8 cellular contexts compared by ENCODE assay signal in genomic region chr1:63774617-63775417, GRCh38. TPM values are rescaled to one million over a fixed set of nuclear protein-coding genes. Genes with fewer than 3 reads are reported as not detected.
DNase-seq lines count a peak whose midpoint lies in the region; ATAC-seq and TF ChIP-seq lines count a peak whose summit lies in the region.

No MANE protein-coding gene starts in this region.

- WGBS in SK-N-SH (ENCODE audit: low lambda C conversion rate): 0% methylated on average over 9 of the region's 72 CpGs
- WGBS in mesendoderm (ENCODE audit: extremely low coverage, insufficient coverage, low lambda C conversion rate): no CpG with 5 or more reads among the region's 72 CpGs
- WGBS in upper lobe of left lung, 2 donors: 1 to 2% methylated on average over 25 to 60 of the region's 72 CpGs

- no peak for DNase-seq in CD14-positive monocyte (ENCODE audit: low spot score)
- peak; percentile 76 for DNase-seq in SK-N-SH
- DNase-seq in epithelial cell of esophagus (ENCODE audit: low read depth): peak; percentile 33
- peak; percentile 90 for DNase-seq in mesendoderm
- DNase-seq in upper lobe of left lung: peak in 1 of 2 donors; percentile 91
- DNase-seq in NCI-H1694 treated with DMSO at 0.1 percent for 48 hours (lab: John Stamatoyannopoulos, UW): no peak

- no peaks in the 10 kb centered on the region; the same call in 1 of the 2 replicates for H4K20me1 ChIP-seq in SK-N-SH (ENCODE audit: insufficient read depth)

- intact Hi-C loops in CD14-positive monocyte (cut with micrococcal nuclease): no loop called here

- no peak for TF ChIP-seq EP300 in SK-N-SH (IDR thresholded peaks at IDR 0.05; ENCODE audit: borderline replicate concordance in 1 of 2, low read depth in 1 of 2, low read length in 1 of 2)
- TF ChIP-seq EP300 in upper lobe of left lung (IDR thresholded peaks at IDR 0.05): no peak

- H3K23ac ChIP-seq in mesendoderm (ENCODE audit: low read length): no peak overlapping the region

- POLR2A ChIA-PET in SK-N-SH (lab: Yijun Ruan, JAX): interaction anchor here (1.1 kb wide), 1 partner anchor 362 kb away, joined by 3 read pairs; no protein-coding TSS in a partner anchor

- H3K27ac ChIP-seq in SK-N-SH (ENCODE audit: low read depth in 2 of 2, low read length in 1 of 2) (peak overlapping the region; percentile 11 to 79; a peak in 3 of 4 replicates), mesendoderm (ENCODE audit: low read depth, low read length) (peak overlapping the region; percentile 62), upper lobe of left lung (peak overlapping the region; percentile 30 to 89 (median 79))

- H3K4me1 Mint-ChIP-seq in CD14-positive monocyte: peaks cover 18% of the 10 kb centered on the region

- H3K27me3 ChIP-seq in SK-N-SH (ENCODE audit: insufficient read depth): no peaks in the 10 kb centered on the region
- no peaks in the 10 kb centered on the region for H3K27me3 ChIP-seq in mesendoderm (ENCODE audit: insufficient read depth, low read length, poor library complexity)
- H3K27me3 ChIP-seq in upper lobe of left lung: peaks cover 0 to 9% (median 2%) of the 10 kb centered on the region in 4 donors

- H3K9me3 ChIP-seq in SK-N-SH (no peaks in the 10 kb centered on the region), upper lobe of left lung (no peaks in the 10 kb centered on the region)

- peak overlapping the region; percentile 57 for H3K18ac ChIP-seq in mesendoderm (ENCODE audit: low read length)

- H3K79me2 ChIP-seq in SK-N-SH (ENCODE audit: insufficient read depth): no peaks in the 10 kb centered on the region
- H3K79me2 ChIP-seq in mesendoderm (ENCODE audit: control insufficient read depth, insufficient read depth, low read length): peaks cover 9% of the 10 kb centered on the region

- H3K4me2 ChIP-seq in SK-N-SH: peak overlapping the region; percentile 93
- H3K4me2 ChIP-seq in mesendoderm (ENCODE audit: low read length): peak overlapping the region; percentile 6

- H3K79me1 ChIP-seq in mesendoderm (ENCODE audit: low read length): no peaks in the 10 kb centered on the region

- peak overlapping the region; percentile 66 for H2BK5ac ChIP-seq in mesendoderm (ENCODE audit: low read length)

- H3K27me3 Mint-ChIP-seq in CD14-positive monocyte (ENCODE audit: low read depth in 3 of 3): peaks cover 51 to 74% (median 55%) of the 10 kb centered on the region in 3 donors

- H3K4me3 ChIP-seq in SK-N-SH (ENCODE audit: low read depth in 2 of 2, low read length in 1 of 2): peak overlapping the region; percentile 84 to 91
- peak overlapping the region; percentile 52 for H3K4me3 ChIP-seq in epithelial cell of esophagus (ENCODE audit: low read length)
- H3K4me3 ChIP-seq in mesendoderm (ENCODE audit: low read length): peak overlapping the region; percentile 56
- H3K4me3 ChIP-seq in upper lobe of left lung: peak overlapping the region; percentile 1 to 71 (median 69)

- peak overlapping the region; percentile 38; the same call in 1 of the 2 replicates for H2AFZ ChIP-seq in SK-N-SH (ENCODE audit: low read depth)

- H2BK120ac ChIP-seq in mesendoderm (ENCODE audit: low read depth, low read length): peak overlapping the region; percentile 56

- H2AK5ac ChIP-seq in mesendoderm (ENCODE audit: low read length): no peak overlapping the region

- no peak for TF ChIP-seq POLR2A in upper lobe of left lung (IDR thresholded peaks at IDR 0.05)

- H3F3A ChIP-seq in SK-N-SH (replicated peaks; ENCODE audit: insufficient read depth): no peaks in the 10 kb centered on the region

- H3K36me3 ChIP-seq in SK-N-SH (replicated peaks in 1 of 2; ENCODE audit: control insufficient read depth in 1 of 2, insufficient read depth in 2 of 2, low read length in 1 of 2) (no peaks in the 10 kb centered on the region), mesendoderm (ENCODE audit: control insufficient read depth, insufficient read depth, low read length) (no peaks in the 10 kb centered on the region), upper lobe of left lung (no peaks in the 10 kb centered on the region)

- H4K8ac ChIP-seq in mesendoderm (ENCODE audit: low read depth, low read length): no peak overlapping the region

- no peak overlapping the region for H4K5ac ChIP-seq in mesendoderm (ENCODE audit: low read length)

- H3K4ac ChIP-seq in mesendoderm (ENCODE audit: low read depth, low read length): peak overlapping the region; percentile 37

- no peak; the same call in 1 of the 2 replicates for TF ChIP-seq RAD21 in SK-N-SH (IDR thresholded peaks at IDR 0.05; ENCODE audit: low read length)

- H3K4me1 ChIP-seq in SK-N-SH (ENCODE audit: control insufficient read depth in 1 of 2, insufficient read depth in 2 of 2, low read depth in 1 of 2, low read length in 1 of 2) (peaks cover 0 to 13% of the 10 kb centered on the region in 2 experiments; a peak in 3 of 4 replicates), mesendoderm (ENCODE audit: control insufficient read depth, low read depth, low read length) (peaks cover 8% of the 10 kb centered on the region), upper lobe of left lung (peaks cover 0 to 31% (median 20%) of the 10 kb centered on the region in 4 donors)

- H3K9ac ChIP-seq in SK-N-SH (peak overlapping the region; percentile 33; the same call in 1 of the 2 replicates), mesendoderm (ENCODE audit: low read length) (peak overlapping the region; percentile 85)

- H3K9me3 Mint-ChIP-seq in CD14-positive monocyte: peaks cover 0 to 11% (median 6%) of the 10 kb centered on the region in 7 donors

- peak overlapping the region; percentile 93 for H3K56ac ChIP-seq in mesendoderm (ENCODE audit: low read length)

- peaks cover 0 to 4% of the 10 kb centered on the region in 2 donors for H3K36me3 Mint-ChIP-seq in CD14-positive monocyte

- CTCF ChIA-PET in SK-N-SH (lab: Yijun Ruan, JAX): interaction anchor here (0.8 to 6.0 kb wide), 22 partner anchors 14 to 472 kb away, joined by 3 to 61 read pairs (median 4); no protein-coding TSS in a partner anchor

- H3K9me2 ChIP-seq in SK-N-SH: no peaks in the 10 kb centered on the region

- ATAC-seq in GM21825 (IDR thresholded peaks at IDR 0.05; ENCODE audit: unreplicated experiment) (peak; percentile 7), upper lobe of left lung (ENCODE audit: low FRiP score in 2 of 2) (peak; percentile 17 to 48), HG03439 (IDR thresholded peaks at IDR 0.05; ENCODE audit: unreplicated experiment) (no peak)

- no peak overlapping the region for H3K27ac Mint-ChIP-seq in CD14-positive monocyte

- TF ChIP-seq CTCF in CD14-positive monocyte (IDR thresholded peaks at IDR 0.05) (no peak), SK-N-SH (IDR thresholded peaks at IDR 0.05) (no peak), epithelial cell of esophagus (IDR thresholded peaks at IDR 0.05; ENCODE audit: insufficient read depth, low read depth, low read length, missing control alignments) (no peak), upper lobe of left lung (IDR thresholded peaks at IDR 0.05) (no peak)

- H2BK15ac ChIP-seq in mesendoderm (replicated peaks; ENCODE audit: low read depth): no peak overlapping the region

- peak overlapping the region; percentile 54 to 90 for H3K4me3 Mint-ChIP-seq in CD14-positive monocyte

TF ChIP-seq in SK-N-SH, 30 proteins besides CTCF, POLR2A, EP300 and RAD21:
- peak; percentile 20; the same call in 1 of the 2 replicates for TF ChIP-seq SIN3A (IDR thresholded peaks at IDR 0.05; ENCODE audit: borderline replicate concordance, low read depth, low read length)
- TF ChIP-seq ZBTB33 (IDR thresholded peaks at IDR 0.05; ENCODE audit: borderline replicate concordance, low read depth): no peak
- 0 out of 2 replicates have a peak, but pooled peaks have one; percentile 23 for TF ChIP-seq MAX (IDR thresholded peaks at IDR 0.05; ENCODE audit: low read depth)
- peak; percentile 84 for TF ChIP-seq MXI1 (IDR thresholded peaks at IDR 0.05; ENCODE audit: low read depth, low read length)
- peak; percentile 23; the same call in 1 of the 2 replicates for TF ChIP-seq NRF1 (IDR thresholded peaks at IDR 0.05; ENCODE audit: low read depth, low read length)

RNA-seq across cellular contexts. Expression of gene ROR1, which starts 1.0 kb away (rescaled TPM):
- polyA plus RNA-seq in CD14-positive monocyte (not detected), SK-N-SH (2012; rRNA removed) (4.0 and 5.5 TPM in 2 replicates)
- polyA plus RNA-seq in SK-N-SH (2012; cell fraction: cytosol; rRNA removed): 6.1 and 6.7 TPM in 2 replicates
- 3.8 and 5.0 TPM in 2 replicates for polyA plus RNA-seq in SK-N-SH (2012; cell fraction: nucleus; rRNA removed)
- polyA plus RNA-seq in mesendoderm (2013, experiment 1 of 2): 18.6 TPM
- polyA plus RNA-seq in mesendoderm (2013, experiment 2 of 2): 19.7 TPM
- 10 to 100 TPM; 19.7 to 39.8 (median 28.5) TPM for total RNA-seq in upper lobe of left lung

Comparison
In these comparisons a context has a peak if more than half of its experiments do, and no peak if none do; other contexts are left out.
1. DNase-seq: peak in SK-N-SH (single experiment), epithelial cell of esophagus (single experiment) and mesendoderm (single experiment); none in CD14-positive monocyte (single experiment) and NCI-H1694 treated with DMSO at 0.1 percent for 48 hours (single experiment).
2. Peak in every context shown above with its lines, with median percentiles within 50 percentile points of each other: H3K27ac ChIP-seq and H3K4me3 ChIP-seq.